16 cellular contexts compared by ENCODE assay signal in the genomic region with DNA sequence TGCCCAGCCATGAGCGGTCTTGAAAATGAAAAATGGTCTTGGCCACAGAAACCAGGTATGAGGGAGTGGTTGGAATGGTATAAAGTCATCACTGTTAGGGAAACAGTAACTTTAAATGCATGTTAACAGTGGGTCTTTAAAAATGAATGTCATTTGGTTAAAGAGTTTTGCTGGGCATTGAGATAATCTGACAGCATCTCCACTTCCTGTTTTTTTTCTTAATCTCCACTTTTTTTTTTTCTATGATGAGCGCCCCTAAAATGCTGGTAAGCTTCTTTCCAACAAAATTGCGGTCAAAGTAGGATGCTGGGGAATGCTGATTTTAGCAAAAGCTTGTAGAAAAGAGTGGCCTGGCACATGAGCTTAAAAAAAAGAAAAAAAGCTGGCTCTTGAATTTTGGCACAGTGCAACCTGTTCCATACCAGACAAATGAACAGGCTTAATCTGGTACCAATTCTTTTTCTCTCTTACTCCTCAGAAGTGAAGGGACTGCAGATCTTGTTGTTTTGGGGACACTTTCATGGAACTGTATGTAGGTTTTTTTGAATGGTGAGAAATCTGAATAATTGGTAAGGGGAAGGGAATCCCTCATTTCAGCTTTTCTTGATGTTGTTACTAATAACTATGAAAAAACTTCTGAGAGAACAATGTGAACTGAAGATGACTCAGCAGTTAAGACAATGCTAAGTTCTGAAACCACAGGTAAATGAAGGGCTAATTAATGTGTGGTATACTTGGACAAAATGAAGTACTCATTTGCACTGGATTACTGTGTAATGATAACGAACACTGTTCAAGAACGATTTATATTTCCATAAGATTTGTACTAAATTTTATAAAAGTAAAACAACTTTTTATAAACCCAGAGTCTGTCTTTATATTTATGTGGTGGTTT. TPM values are rescaled to one million over a fixed set of nuclear protein-coding genes. Genes with fewer than 3 reads are reported as not detected.
A peak's percentile ranks its signal among the peaks of the same experiment; 100 is the strongest.
DNase-seq lines count a peak whose midpoint lies in the region; ATAC-seq and TF ChIP-seq lines count a peak whose summit lies in the region.
"Had no signal": no experiment of that assay in that cellular context is flagged by ENCODE, and none has a peak within 500 bp of the region (broad histone marks: within the 10 kb centered on the region; RNA-seq: fewer than 3 reads in every experiment).

No MANE protein-coding gene starts in this region.

- intact Hi-C loops in left ventricle myocardium inferior (cut with micrococcal nuclease): no loop called here
- intact Hi-C loops in Right ventricle myocardium superior (cut with DNase I): loop anchor here (10.0 kb wide), 1 partner anchor 102 kb away; no protein-coding TSS in a partner anchor

- no peak overlapping the region for H2AFZ ChIP-seq in neuronal stem cell (ENCODE audit: low read length)

- H3K4me1 ChIP-seq in left ventricle myocardium inferior: peaks cover 83% of the 10 kb centered on the region
- peaks cover 0 to 4% of the 10 kb centered on the region in 2 donors for H3K4me1 ChIP-seq in neuronal stem cell (ENCODE audit: control insufficient read depth in 2 of 2, insufficient read depth in 1 of 2, low read depth in 1 of 2, low read length in 2 of 2)

- no CpG with 5 or more reads among the region's 5 CpGs for WGBS in neuronal stem cell (ENCODE audit: extremely low coverage in 2 of 2, insufficient read length in 2 of 2, insufficient replicate concordance in 1 of 2), 2 donors

- peak overlapping the region; percentile 28 for H3K4me3 ChIP-seq in left ventricle myocardium inferior
- H3K4me3 ChIP-seq in astrocyte of the spinal cord (ENCODE audit: low read depth, low read length): no peak overlapping the region
- no peak overlapping the region for H3K4me3 ChIP-seq in neuronal stem cell (ENCODE audit: low read length in 2 of 2)
- H3K4me3 ChIP-seq: Peyer's patch, skin epidermis had no signal

- no peak overlapping the region for H2BK12ac ChIP-seq in neuronal stem cell (ENCODE audit: low read length)

- H3K36me3 ChIP-seq in left ventricle myocardium inferior (peaks cover 14% of the 10 kb centered on the region), neuronal stem cell (replicated peaks in 1 of 2; ENCODE audit: control insufficient read depth in 2 of 2, insufficient read depth in 2 of 2, low read length in 2 of 2) (peaks cover 8 to 40% of the 10 kb centered on the region in 2 donors)
- H3K36me3 ChIP-seq: Peyer's patch had no signal

- no peak overlapping the region for H4K91ac ChIP-seq in neuronal stem cell (ENCODE audit: low read depth, low read length, poor library complexity)

- H3K79me1 ChIP-seq in neuronal stem cell (ENCODE audit: low read depth, low read length): no peaks in the 10 kb centered on the region

- DNase-seq in left ventricle myocardium inferior (no peak), Right ventricle myocardium superior (no peak), astrocyte of the spinal cord (ENCODE audit: low read depth, low spot score) (peak; percentile 33), GOT3 (lab: John Stamatoyannopoulos, UW) (no peak), neuronal stem cell (ENCODE audit: low spot score) (no peak), DMS53 treated with DMSO at 0.1 percent for 48 hours (lab: John Stamatoyannopoulos, UW; ENCODE audit: unreplicated experiment) (no peak)
- no peak for DNase-seq in activated T-cell treated with anti-CD3 and anti-CD28 coated beads, Interleukin-2, amount 50 U/mL, for 48 hours
- DNase-seq: activated naive CD4-positive, alpha-beta T cell; naive thymus-derived CD4-positive, alpha-beta T cell; NCI-H1048; NCI-H226; Peyer's patch; T-helper 9 cell had no signal

- TF ChIP-seq CTCF in left ventricle myocardium inferior (IDR thresholded peaks at IDR 0.05; ENCODE audit: borderline replicate concordance): no peak
- no peak for TF ChIP-seq CTCF in astrocyte of the spinal cord (IDR thresholded peaks at IDR 0.05; ENCODE audit: low read depth, low read length)

- no peak overlapping the region for H2BK120ac ChIP-seq in neuronal stem cell (ENCODE audit: low read depth, low read length)

- H3K27me3 ChIP-seq in left ventricle myocardium inferior (ENCODE audit: low read depth): no peaks in the 10 kb centered on the region
- no peaks in the 10 kb centered on the region for H3K27me3 ChIP-seq in layer of hippocampus (ENCODE audit: control insufficient read depth, insufficient read depth, low read length)
- H3K27me3 ChIP-seq in neuronal stem cell (ENCODE audit: control insufficient read depth in 3 of 3, insufficient read depth in 3 of 3, low read depth in 1 of 3, low read length in 3 of 3): no peaks in the 10 kb centered on the region
- H3K27me3 ChIP-seq: Peyer's patch had no signal

- no peak overlapping the region for H3K23ac ChIP-seq in neuronal stem cell (ENCODE audit: low read depth, low read length, poor library complexity)

- H3K4me2 ChIP-seq in neuronal stem cell (ENCODE audit: insufficient read depth, low read length, poor library complexity, severe bottlenecking): no peak overlapping the region

- no peak overlapping the region for H3K9ac ChIP-seq in neuronal stem cell (ENCODE audit: low read depth, low read length, poor library complexity)

- H3K4ac ChIP-seq in neuronal stem cell (ENCODE audit: low read length): no peak overlapping the region

- no peak overlapping the region for H3K14ac ChIP-seq in neuronal stem cell (ENCODE audit: low read length)

- no peak for ATAC-seq in Right ventricle myocardium superior (ENCODE audit: poor library complexity)
- ATAC-seq: naive thymus-derived CD4-positive, alpha-beta T cell had no signal

- H2BK5ac ChIP-seq in neuronal stem cell (ENCODE audit: low read length): no peak overlapping the region

- H3K9me3 ChIP-seq in left ventricle myocardium inferior (replicated peaks) (no peaks in the 10 kb centered on the region), neuronal stem cell (replicated peaks in 1 of 2; ENCODE audit: control insufficient read depth in 2 of 2, insufficient read depth in 1 of 2, low read depth in 1 of 2, low read length in 2 of 2) (no peaks in the 10 kb centered on the region)
- H3K9me3 ChIP-seq: Peyer's patch had no signal

- in situ Hi-C loops in astrocyte of the spinal cord (cut with HindIII; ENCODE audit: low sequenced_read_pairs): no loop called here

- H3K27ac ChIP-seq in left ventricle myocardium inferior (replicated peaks) (peak overlapping the region; percentile 98), layer of hippocampus (ENCODE audit: low read depth, low read length) (peak overlapping the region; percentile 67), neuronal stem cell (replicated peaks; ENCODE audit: low read length) (no peak overlapping the region)
- H3K27ac ChIP-seq: HL-60, Peyer's patch had no signal

- no peak overlapping the region for H3K18ac ChIP-seq in neuronal stem cell (ENCODE audit: low read length)

- no peak overlapping the region for H2AK5ac ChIP-seq in neuronal stem cell (ENCODE audit: low read depth, low read length)

- H2BK15ac ChIP-seq in neuronal stem cell (ENCODE audit: low read length): no peak overlapping the region

- no peak overlapping the region for H4K8ac ChIP-seq in neuronal stem cell (ENCODE audit: low read depth, low read length)

RNA-seq across cellular contexts. Expression of a gene that starts 3.1 kb away (rescaled TPM):
- total RNA-seq in left ventricle myocardium inferior (92.9 TPM), Right ventricle myocardium superior (81.7 TPM)
- polyA plus RNA-seq in neuronal stem cell (2013, experiment 1 of 2): 12.7 TPM
- 13.1 TPM for polyA plus RNA-seq in neuronal stem cell (2013, experiment 2 of 2)

RNA-seq across cellular contexts. Expression of a gene that starts 8.0 kb away (rescaled TPM):
- total RNA-seq in left ventricle myocardium inferior (9.7 TPM), Right ventricle myocardium superior (7.3 TPM)
- 12.2 TPM for polyA plus RNA-seq in neuronal stem cell (2013, experiment 1 of 2)
- polyA plus RNA-seq in neuronal stem cell (2013, experiment 2 of 2): 12.1 TPM
- polyA plus RNA-seq: naive thymus-derived CD4-positive, alpha-beta T cell had no signal
